ENCODE assay signal across 14 cellular contexts in genomic region chr9:20472646-20473045, GRCh38.
"Had no signal": no experiment of that assay in that cellular context is flagged by ENCODE, and none has a peak within 500 bp of the region (broad histone marks: within the 10 kb centered on the region; RNA-seq: fewer than 3 reads in every experiment).

No MANE protein-coding gene starts in this region.

- H3K27me3 ChIP-seq: ovary, sigmoid colon, upper lobe of right lung had no signal

- DNase-seq: activated CD4-positive, alpha-beta T cell treated with anti-CD3 and anti-CD28 coated beads, Interleukin-2, amount 50 U/mL, for 4 hours; activated gamma-delta T cell treated with Interleukin-2 at 50 U/mL for 16 hours; amniotic stem cell; caudate nucleus; erythroblast; naive thymus-derived CD8-positive, alpha-beta T cell; ovary; sigmoid colon; stimulated activated CD4-positive, alpha-beta T cell treated with anti-CD3 and anti-CD28 coated beads, Interleukin-4, amount 100 ng/mL, for 4 hours; stimulated activated naive B cell treated with anti-CD40 and anti-IgM and Interleukin-4, amounts not matched to agents 10 μg/mL and 1 μg/mL and 100 μg/mL, for 72 hours; SW 1271; T-helper 2 cell; upper lobe of right lung had no signal

- H3K27ac ChIP-seq: ovary, sigmoid colon, upper lobe of right lung, VCaP had no signal

- H3K4me3 ChIP-seq: ovary, sigmoid colon, upper lobe of right lung had no signal
